ENCODE assay signal across 1 cellular context in genomic region chr1:156282143-156282478, GRCh38.
TF ChIP-seq lines count a peak whose summit lies in the region.

No MANE protein-coding gene starts in this region.

TF ChIP-seq in IMR-90, 13 proteins besides CTCF, POLR2A, EP300 and RAD21:
- TF ChIP-seq RCOR1 (IDR thresholded peaks at IDR 0.05; ENCODE audit: insufficient replicate concordance, low read length) (no peak), MXI1 (IDR thresholded peaks at IDR 0.05; ENCODE audit: borderline replicate concordance, low read depth, low read length) (no peak), MAFK (IDR thresholded peaks at IDR 0.05; ENCODE audit: low read depth, low read length) (no peak), FOS (IDR thresholded peaks at IDR 0.05; ENCODE audit: low read depth, low read length) (no peak), NFE2L2 (IDR thresholded peaks at IDR 0.05; ENCODE audit: low read depth, low read length) (no peak), CHD1 (IDR thresholded peaks at IDR 0.05; ENCODE audit: low read depth, low read length) (no peak), CEBPB (IDR thresholded peaks at IDR 0.05; ENCODE audit: low read depth, low read length) (no peak), BHLHE40 (IDR thresholded peaks at IDR 0.05; ENCODE audit: low read depth, low read length) (no peak), SMC3 (IDR thresholded peaks at IDR 0.05; ENCODE audit: low read depth, low read length) (no peak), MAZ (IDR thresholded peaks at IDR 0.05; ENCODE audit: borderline replicate concordance, low read depth, low read length) (no peak), RFX5 (IDR thresholded peaks at IDR 0.05; ENCODE audit: low read depth, low read length) (no peak)
- TF ChIP-seq, protein P1, sequence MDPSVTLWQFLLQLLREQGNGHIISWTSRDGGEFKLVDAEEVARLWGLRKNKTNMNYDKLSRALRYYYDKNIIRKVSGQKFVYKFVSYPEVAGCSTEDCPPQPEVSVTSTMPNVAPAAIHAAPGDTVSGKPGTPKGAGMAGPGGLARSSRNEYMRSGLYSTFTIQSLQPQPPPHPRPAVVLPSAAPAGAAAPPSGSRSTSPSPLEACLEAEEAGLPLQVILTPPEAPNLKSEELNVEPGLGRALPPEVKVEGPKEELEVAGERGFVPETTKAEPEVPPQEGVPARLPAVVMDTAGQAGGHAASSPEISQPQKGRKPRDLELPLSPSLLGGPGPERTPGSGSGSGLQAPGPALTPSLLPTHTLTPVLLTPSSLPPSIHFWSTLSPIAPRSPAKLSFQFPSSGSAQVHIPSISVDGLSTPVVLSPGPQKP (IDR thresholded peaks at IDR 0.05; ENCODE audit: borderline replicate concordance, low read depth, low read length): no peak
- TF ChIP-seq, protein P2, sequence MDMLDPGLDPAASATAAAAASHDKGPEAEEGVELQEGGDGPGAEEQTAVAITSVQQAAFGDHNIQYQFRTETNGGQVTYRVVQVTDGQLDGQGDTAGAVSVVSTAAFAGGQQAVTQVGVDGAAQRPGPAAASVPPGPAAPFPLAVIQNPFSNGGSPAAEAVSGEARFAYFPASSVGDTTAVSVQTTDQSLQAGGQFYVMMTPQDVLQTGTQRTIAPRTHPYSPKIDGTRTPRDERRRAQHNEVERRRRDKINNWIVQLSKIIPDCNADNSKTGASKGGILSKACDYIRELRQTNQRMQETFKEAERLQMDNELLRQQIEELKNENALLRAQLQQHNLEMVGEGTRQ (IDR thresholded peaks at IDR 0.05; ENCODE audit: low read depth, low read length): no peak
